Comparison of ENCODE assay signal across 14 cellular contexts in the genomic region with DNA sequence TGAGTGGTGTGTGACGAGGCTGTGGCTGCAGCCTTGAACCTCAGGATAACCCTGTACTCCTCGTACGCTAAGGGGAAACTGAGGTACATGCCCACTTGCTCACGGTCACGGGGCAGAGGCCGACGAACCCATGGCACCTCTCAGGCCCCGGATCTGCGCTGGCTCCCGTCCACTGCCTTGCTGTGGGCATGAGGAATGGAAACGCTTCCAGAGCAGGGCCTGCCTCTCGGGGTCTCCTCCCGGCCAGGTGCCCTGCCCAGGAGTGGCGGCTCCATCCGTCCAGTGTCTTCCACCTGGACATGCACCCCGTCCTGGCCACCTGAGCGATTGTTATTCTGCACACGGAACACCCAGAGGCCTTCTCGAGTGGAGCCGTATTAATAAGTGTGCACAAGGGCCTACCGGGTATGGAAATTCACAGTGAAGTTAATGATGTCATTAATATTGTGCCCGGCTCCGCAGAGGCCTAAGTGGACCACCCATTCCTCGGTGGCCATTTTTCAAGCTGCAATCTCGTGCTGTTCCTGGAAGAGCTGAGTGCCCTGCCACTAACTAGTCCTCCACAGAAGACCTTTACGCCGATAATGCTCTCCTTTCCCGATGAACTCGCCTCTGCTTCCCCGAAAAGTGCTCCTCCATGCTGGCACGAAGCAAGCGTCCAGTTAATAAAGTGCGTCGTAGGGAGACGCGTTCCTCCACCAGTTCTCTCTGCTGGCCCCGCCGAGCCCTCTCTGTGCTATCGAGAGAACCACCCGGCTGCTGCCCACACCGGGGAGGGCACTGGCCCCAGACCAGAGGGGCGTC.
"Had no signal": no experiment of that assay in that cellular context is flagged by ENCODE, and none has a peak within 500 bp of the region (broad histone marks: within the 10 kb centered on the region; RNA-seq: fewer than 3 reads in every experiment).

No MANE protein-coding gene starts in this region.

- H3K27me3 ChIP-seq: uterus had no signal

- H3K4me1 Mint-ChIP-seq: immature natural killer cell, T-cell had no signal

- H3K36me3 Mint-ChIP-seq: immature natural killer cell; naive thymus-derived CD4-positive, alpha-beta T cell; T-cell had no signal

- H3K36me3 ChIP-seq: prostate gland, thoracic aorta, uterus had no signal

- DNase-seq: activated CD4-positive, alpha-beta T cell treated with anti-CD3 and anti-CD28 coated beads, Interleukin-2, amount 50 U/mL, for 48 hours; activated naive CD4-positive, alpha-beta T cell treated with anti-CD3 and anti-CD28 coated beads for 36 hours; immature natural killer cell; left cardiac atrium; mucosa of descending colon; naive thymus-derived CD4-positive, alpha-beta T cell; SK-N-SH; stimulated activated CD4-positive, alpha-beta T cell treated with anti-CD3 and anti-CD28 coated beads, Interleukin-12 subunit alpha, Interleukin-12 subunit beta, amount 100 ng/mL, for 4 hours; T-helper 9 cell; uterus had no signal

- H3K9ac ChIP-seq: SK-N-SH had no signal

- H3K9me3 ChIP-seq: mucosa of descending colon, prostate gland, SK-N-SH, thoracic aorta, uterus had no signal

- H3K4me3 Mint-ChIP-seq: activated naive CD4-positive, alpha-beta T cell treated with anti-CD3 and anti-CD28 coated beads for 36 hours; immature natural killer cell; naive thymus-derived CD4-positive, alpha-beta T cell; T-cell had no signal

- H3K9me3 Mint-ChIP-seq: activated naive CD4-positive, alpha-beta T cell treated with anti-CD3 and anti-CD28 coated beads for 36 hours; immature natural killer cell; T-cell had no signal

- ATAC-seq: left cardiac atrium; mucosa of descending colon; naive thymus-derived CD4-positive, alpha-beta T cell; T-cell had no signal

- H3K27ac ChIP-seq: epithelial cell of prostate, prostate gland, thoracic aorta, uterus had no signal

- H3K4me2 ChIP-seq: SK-N-SH had no signal

- H3K27ac Mint-ChIP-seq: activated naive CD4-positive, alpha-beta T cell treated with anti-CD3 and anti-CD28 coated beads for 36 hours; immature natural killer cell; naive thymus-derived CD4-positive, alpha-beta T cell; T-cell had no signal

- H3K4me3 ChIP-seq: mucosa of descending colon, prostate gland, thoracic aorta, uterus had no signal

- H3K4me1 ChIP-seq: prostate gland, uterus had no signal
